30 cellular contexts compared by ENCODE assay signal in genomic region chr4:138291431-138291830, GRCh38.
"Had no signal": no experiment of that assay in that cellular context is flagged by ENCODE, and none has a peak within 500 bp of the region (broad histone marks: within the 10 kb centered on the region; RNA-seq: fewer than 3 reads in every experiment).

No MANE protein-coding gene starts in this region.

- H3K36me3 Mint-ChIP-seq: stimulated activated memory B cell treated with anti-CD40 and anti-IgM and Interleukin-4, amounts not matched to agents 10 μg/mL and 1 μg/mL and 100 μg/mL, for 72 hours had no signal

- H3K36me3 ChIP-seq: gastrocnemius medialis, lower lobe of right lung, pancreas, prostate gland, stomach, thyroid gland, upper lobe of right lung had no signal

- H2AFZ ChIP-seq: hepatocyte had no signal

- H3K4me2 ChIP-seq: hepatocyte, smooth muscle cell had no signal

- DNase-seq: activated CD4-positive, alpha-beta memory T cell treated with anti-CD3 and anti-CD28 coated beads, Interleukin-2, amount 10 ng/mL, durations not matched to agents 7 days and 5 days; activated CD4-positive, alpha-beta T cell treated with anti-CD3 and anti-CD28 coated beads, Interleukin-2, amount 10 ng/mL, durations not matched to agents 7 days and 5 days; activated CD4-positive, CD25-positive, alpha-beta regulatory T cell treated with anti-CD3 and anti-CD28 coated beads, Interleukin-2, amount 50 U/mL, for 72 hours; activated CD8-positive, alpha-beta memory T cell treated with anti-CD3 and anti-CD28 coated beads, Interleukin-2, amount 50 U/mL, for 48 hours; activated gamma-delta T cell; activated naive CD4-positive, alpha-beta T cell treated with anti-CD3 and anti-CD28 coated beads, Interleukin-2, amount 50 U/mL, for 16 hours; activated T-cell treated with anti-CD3 and anti-CD28 coated beads, Interleukin-2, amount 50 U/mL, for 24 hours; amniotic stem cell; central memory CD4-positive, alpha-beta T cell; gastrocnemius medialis; glutamatergic neuron; kidney; left colon; lower lobe of right lung; mucosa of descending colon; pancreas; retina; stimulated activated CD4-positive, alpha-beta T cell treated with anti-CD3 and anti-CD28 coated beads, Interleukin-1b, Interleukin-23, amount 100 ng/mL, for 48 hours; stimulated activated CD4-positive, alpha-beta T cell treated with anti-CD3 and anti-CD28 coated beads, Interleukin-4, amount 100 ng/mL, for 4 hours; stimulated activated CD8-positive, alpha-beta memory T cell treated with anti-CD3 and anti-CD28 coated beads, Interleukin-4, amount 100 ng/mL, for 48 hours; stomach; T-helper 17 cell; thyroid gland; upper lobe of right lung had no signal

- H3K4me1 Mint-ChIP-seq: activated CD4-positive, alpha-beta memory T cell treated with anti-CD3 and anti-CD28 coated beads, Interleukin-2, amount 10 ng/mL, durations not matched to agents 7 days and 5 days; activated CD4-positive, alpha-beta T cell treated with anti-CD3 and anti-CD28 coated beads, Interleukin-2, amount 10 ng/mL, durations not matched to agents 7 days and 5 days; nephron; stimulated activated memory B cell treated with anti-CD40 and anti-IgM and Interleukin-4, amounts not matched to agents 10 μg/mL and 1 μg/mL and 100 μg/mL, for 72 hours; T-helper 17 cell had no signal

- H3K27me3 ChIP-seq: gastrocnemius medialis, hepatocyte, pancreas, stomach, thyroid gland, upper lobe of right lung had no signal

- H3K9me3 ChIP-seq: gastrocnemius medialis, lower lobe of right lung, mucosa of descending colon, pancreas, prostate gland, stomach, thyroid gland, upper lobe of right lung had no signal

- H3K27me3 Mint-ChIP-seq: activated CD4-positive, alpha-beta memory T cell treated with anti-CD3 and anti-CD28 coated beads, Interleukin-2, amount 10 ng/mL, durations not matched to agents 7 days and 5 days; activated T-cell treated with anti-CD3 and anti-CD28 coated beads, Interleukin-2, amount 50 U/mL, for 24 hours; stimulated activated memory B cell treated with anti-CD40 and anti-IgM and Interleukin-4, amounts not matched to agents 10 μg/mL and 1 μg/mL and 100 μg/mL, for 72 hours; T-helper 17 cell had no signal

- H3K27ac Mint-ChIP-seq: activated CD4-positive, alpha-beta memory T cell treated with anti-CD3 and anti-CD28 coated beads, Interleukin-2, amount 10 ng/mL, durations not matched to agents 7 days and 5 days; activated CD4-positive, alpha-beta T cell treated with anti-CD3 and anti-CD28 coated beads, Interleukin-2, amount 10 ng/mL, durations not matched to agents 7 days and 5 days; activated T-cell treated with anti-CD3 and anti-CD28 coated beads, Interleukin-2, amount 50 U/mL, for 24 hours; nephron; stimulated activated memory B cell treated with anti-CD40 and anti-IgM and Interleukin-4, amounts not matched to agents 10 μg/mL and 1 μg/mL and 100 μg/mL, for 72 hours; T-helper 17 cell had no signal

- H3K4me3 ChIP-seq: gastrocnemius medialis, hepatocyte, lower lobe of right lung, mucosa of descending colon, pancreas, prostate gland, smooth muscle cell, stomach, thyroid gland, upper lobe of right lung had no signal

- H3K27ac ChIP-seq: gastrocnemius medialis, hepatocyte, lower lobe of right lung, pancreas, prostate gland, stomach, thyroid gland, upper lobe of right lung had no signal

- H3K4me3 Mint-ChIP-seq: activated CD4-positive, alpha-beta memory T cell treated with anti-CD3 and anti-CD28 coated beads, Interleukin-2, amount 10 ng/mL, durations not matched to agents 7 days and 5 days; activated CD4-positive, alpha-beta T cell treated with anti-CD3 and anti-CD28 coated beads, Interleukin-2, amount 10 ng/mL, durations not matched to agents 7 days and 5 days; activated T-cell treated with anti-CD3 and anti-CD28 coated beads, Interleukin-2, amount 50 U/mL, for 24 hours; nephron; stimulated activated memory B cell treated with anti-CD40 and anti-IgM and Interleukin-4, amounts not matched to agents 10 μg/mL and 1 μg/mL and 100 μg/mL, for 72 hours; T-helper 17 cell had no signal

- H3K4me1 ChIP-seq: gastrocnemius medialis, lower lobe of right lung, pancreas, prostate gland, stomach, upper lobe of right lung had no signal

- ATAC-seq: gastrocnemius medialis; left colon; mucosa of descending colon; pancreas; sciatic nerve; stimulated activated memory B cell treated with anti-CD40 and anti-IgM and Interleukin-4, amounts not matched to agents 10 μg/mL and 1 μg/mL and 100 μg/mL, for 72 hours; T-helper 17 cell; upper lobe of right lung had no signal

- H3K9me3 Mint-ChIP-seq: activated CD4-positive, alpha-beta memory T cell treated with anti-CD3 and anti-CD28 coated beads, Interleukin-2, amount 10 ng/mL, durations not matched to agents 7 days and 5 days; activated CD4-positive, alpha-beta T cell treated with anti-CD3 and anti-CD28 coated beads, Interleukin-2, amount 10 ng/mL, durations not matched to agents 7 days and 5 days; activated T-cell treated with anti-CD3 and anti-CD28 coated beads, Interleukin-2, amount 50 U/mL, for 24 hours; nephron; stimulated activated memory B cell treated with anti-CD40 and anti-IgM and Interleukin-4, amounts not matched to agents 10 μg/mL and 1 μg/mL and 100 μg/mL, for 72 hours had no signal
